11 cellular contexts compared by ENCODE assay signal in genomic region chr10:102631525-102632393, GRCh38. TPM values are rescaled to one million over a fixed set of nuclear protein-coding genes. Genes with fewer than 3 reads are reported as not detected.
DNase-seq lines count a peak whose midpoint lies in the region; ATAC-seq and TF ChIP-seq lines count a peak whose summit lies in the region.
"Had no signal": no experiment of that assay in that cellular context is flagged by ENCODE, and none has a peak within 500 bp of the region (broad histone marks: within the 10 kb centered on the region; RNA-seq: fewer than 3 reads in every experiment).

No MANE protein-coding gene starts in this region.

- WGBS in stomach, 5 donors, result 90 to 94% (median 93%) methylated on average over 10 of the region's 10 CpGs

- no peak overlapping the region for H3K4me3 ChIP-seq in stomach
- H3K4me3 ChIP-seq: testis had no signal

- peaks cover 6 to 29% (median 14%) of the 10 kb centered on the region in 4 donors for H3K36me3 ChIP-seq in stomach

- H3K4me1 ChIP-seq in stomach, result peaks cover 40 to 77% (median 60%) of the 10 kb centered on the region in 4 donors

- H3K9me3 Mint-ChIP-seq in activated CD4-positive, alpha-beta T cell treated with anti-CD3 and anti-CD28 coated beads for 36 hours (ENCODE audit: low read depth), result no peaks in the 10 kb centered on the region
- no peaks in the 10 kb centered on the region for H3K9me3 Mint-ChIP-seq in activated T-helper 1 cell treated with anti-CD3 and anti-CD28 coated beads, Interleukin-12 subunit alpha, Interleukin-12 subunit beta, Interleukin-2, Interleukin-4 antibody, amounts not matched to agents 30 ng/mL and 10 ng/mL and 1 ng/mL, durations not matched to agents 14 hours and 24 hours and 36 hours
- no peaks in the 10 kb centered on the region for H3K9me3 Mint-ChIP-seq in stimulated activated effector memory CD8-positive, alpha-beta T cell treated with anti-CD3 and anti-CD28 coated beads, Interleukin-12 subunit alpha, Interleukin-12 subunit beta, amount 100 ng/mL, for 72 hours

- no peaks in the 10 kb centered on the region for H3K9me3 ChIP-seq in stomach
- H3K9me3 ChIP-seq: testis had no signal

- intact Hi-C loops in activated CD4-positive, alpha-beta T cell treated with anti-CD3 and anti-CD28 coated beads for 36 hours (cut with DNase I, micrococcal nuclease), result loop anchor here in 1 of 2 experiments (2.0 to 5.0 kb wide), 2 partner anchors 15 to 1046 kb away; no protein-coding TSS in a partner anchor
- intact Hi-C loops in activated T-helper 1 cell treated with anti-CD3 and anti-CD28 coated beads, Interleukin-12 subunit alpha, Interleukin-12 subunit beta, Interleukin-2, Interleukin-4 antibody, amounts not matched to agents 30 ng/mL and 10 ng/mL and 1 ng/mL, durations not matched to agents 14 hours and 24 hours and 36 hours (cut with micrococcal nuclease), result no loop called here
- intact Hi-C loops in stomach (cut with DNase I; ENCODE audit: low total_unique reads), result no loop called here

- no peak for ATAC-seq in activated CD4-positive, alpha-beta T cell treated with anti-CD3 and anti-CD28 coated beads for 36 hours
- no peak for ATAC-seq in stimulated activated effector memory CD8-positive, alpha-beta T cell treated with anti-CD3 and anti-CD28 coated beads, Interleukin-12 subunit alpha, Interleukin-12 subunit beta, amount 100 ng/mL, for 72 hours
- no peak for ATAC-seq in GM18498 (IDR thresholded peaks at IDR 0.05; ENCODE audit: unreplicated experiment)

- no peak for DNase-seq in activated CD4-positive, alpha-beta T cell treated with anti-CD3 and anti-CD28 coated beads for 36 hours
- DNase-seq in activated CD4-positive, alpha-beta T cell treated with anti-CD3 and anti-CD28 coated beads for 1 hour, result no peak
- no peak for DNase-seq in activated T-helper 1 cell treated with anti-CD3 and anti-CD28 coated beads, Interleukin-12 subunit alpha, Interleukin-12 subunit beta, Interleukin-2, Interleukin-4 antibody, amounts not matched to agents 30 ng/mL and 10 ng/mL and 1 ng/mL, durations not matched to agents 14 hours and 24 hours and 36 hours (ENCODE audit: low spot score)
- no peak for DNase-seq in stimulated activated effector memory CD8-positive, alpha-beta T cell treated with anti-CD3 and anti-CD28 coated beads, Interleukin-12 subunit alpha, Interleukin-12 subunit beta, amount 100 ng/mL, for 72 hours (ENCODE audit: low spot score in 2 of 2)
- DNase-seq in activated CD4-positive, CD25-positive, alpha-beta regulatory T cell treated with anti-CD3 and anti-CD28 coated beads, Interleukin-2, amount 50 U/mL, for 72 hours, result no peak
- DNase-seq in stomach, result no peak
- DNase-seq: activated gamma-delta T cell treated with Interleukin-2 at 50 U/mL for 16 hours; stimulated activated CD4-positive, alpha-beta T cell treated with anti-CD3 and anti-CD28 coated beads, Interleukin-4, amount 100 ng/mL, for 1 hour had no signal

- TF ChIP-seq POLR2A in stomach (IDR thresholded peaks at IDR 0.05), result no peak

- H3K27me3 Mint-ChIP-seq in activated CD4-positive, alpha-beta T cell treated with anti-CD3 and anti-CD28 coated beads for 36 hours, result no peaks in the 10 kb centered on the region
- H3K27me3 Mint-ChIP-seq in activated T-helper 1 cell treated with anti-CD3 and anti-CD28 coated beads, Interleukin-12 subunit alpha, Interleukin-12 subunit beta, Interleukin-2, Interleukin-4 antibody, amounts not matched to agents 30 ng/mL and 10 ng/mL and 1 ng/mL, durations not matched to agents 14 hours and 24 hours and 36 hours (ENCODE audit: insufficient read depth), result no peaks in the 10 kb centered on the region

- POLR2A ChIA-PET in activated CD4-positive, alpha-beta T cell treated with anti-CD3 and anti-CD28 coated beads for 36 hours (lab: Charles Lee), result interaction anchor here (0.6 kb wide), 1 partner anchor 17 kb away, joined by 6 read pairs; no protein-coding TSS in a partner anchor

- TF ChIP-seq CTCF in stomach (IDR thresholded peaks at IDR 0.05), result no peak

- H3K27ac ChIP-seq in layer of hippocampus (ENCODE audit: low read depth, low read length) (peak overlapping the region; percentile 71), stomach (peak overlapping the region in 2 of 5 donors; percentile 73 to 77)

- H3K4me1 Mint-ChIP-seq in activated CD4-positive, alpha-beta T cell treated with anti-CD3 and anti-CD28 coated beads for 36 hours, result peaks cover 51% of the 10 kb centered on the region
- H3K4me1 Mint-ChIP-seq in activated T-helper 1 cell treated with anti-CD3 and anti-CD28 coated beads, Interleukin-12 subunit alpha, Interleukin-12 subunit beta, Interleukin-2, Interleukin-4 antibody, amounts not matched to agents 30 ng/mL and 10 ng/mL and 1 ng/mL, durations not matched to agents 14 hours and 24 hours and 36 hours (ENCODE audit: low read depth), result peaks cover 44% of the 10 kb centered on the region
- peaks cover 43% of the 10 kb centered on the region for H3K4me1 Mint-ChIP-seq in stimulated activated effector memory CD8-positive, alpha-beta T cell treated with anti-CD3 and anti-CD28 coated beads, Interleukin-12 subunit alpha, Interleukin-12 subunit beta, amount 100 ng/mL, for 72 hours

- TF ChIP-seq EP300 in stomach (IDR thresholded peaks at IDR 0.05), result no peak

- H3K27me3 ChIP-seq in layer of hippocampus (ENCODE audit: control insufficient read depth, insufficient read depth, low read length), result no peaks in the 10 kb centered on the region
- no peaks in the 10 kb centered on the region for H3K27me3 ChIP-seq in stomach
- H3K27me3 ChIP-seq: testis had no signal

- no peaks in the 10 kb centered on the region for H3K36me3 Mint-ChIP-seq in activated CD4-positive, alpha-beta T cell treated with anti-CD3 and anti-CD28 coated beads for 36 hours (ENCODE audit: low read depth)
- peaks cover 4% of the 10 kb centered on the region for H3K36me3 Mint-ChIP-seq in activated T-helper 1 cell treated with anti-CD3 and anti-CD28 coated beads, Interleukin-12 subunit alpha, Interleukin-12 subunit beta, Interleukin-2, Interleukin-4 antibody, amounts not matched to agents 30 ng/mL and 10 ng/mL and 1 ng/mL, durations not matched to agents 14 hours and 24 hours and 36 hours (ENCODE audit: low read depth)
- no peaks in the 10 kb centered on the region for H3K36me3 Mint-ChIP-seq in stimulated activated effector memory CD8-positive, alpha-beta T cell treated with anti-CD3 and anti-CD28 coated beads, Interleukin-12 subunit alpha, Interleukin-12 subunit beta, amount 100 ng/mL, for 72 hours

- CTCF ChIA-PET in activated CD4-positive, alpha-beta T cell treated with anti-CD3 and anti-CD28 coated beads for 36 hours (lab: Charles Lee), result interaction anchor here (0.6 to 1.4 kb wide), 3 partner anchors 10 to 193 kb away, joined by 3 to 6 read pairs (median 3); no protein-coding TSS in a partner anchor

- peak overlapping the region; percentile 55 for H3K27ac Mint-ChIP-seq in activated CD4-positive, alpha-beta T cell treated with anti-CD3 and anti-CD28 coated beads for 36 hours
- H3K27ac Mint-ChIP-seq in activated T-helper 1 cell treated with anti-CD3 and anti-CD28 coated beads, Interleukin-12 subunit alpha, Interleukin-12 subunit beta, Interleukin-2, Interleukin-4 antibody, amounts not matched to agents 30 ng/mL and 10 ng/mL and 1 ng/mL, durations not matched to agents 14 hours and 24 hours and 36 hours, result peak overlapping the region; percentile 84
- H3K27ac Mint-ChIP-seq in stimulated activated effector memory CD8-positive, alpha-beta T cell treated with anti-CD3 and anti-CD28 coated beads, Interleukin-12 subunit alpha, Interleukin-12 subunit beta, amount 100 ng/mL, for 72 hours, result peak overlapping the region; percentile 62

- H3K4me3 Mint-ChIP-seq in activated CD4-positive, alpha-beta T cell treated with anti-CD3 and anti-CD28 coated beads for 36 hours, result no peak overlapping the region
- H3K4me3 Mint-ChIP-seq in activated T-helper 1 cell treated with anti-CD3 and anti-CD28 coated beads, Interleukin-12 subunit alpha, Interleukin-12 subunit beta, Interleukin-2, Interleukin-4 antibody, amounts not matched to agents 30 ng/mL and 10 ng/mL and 1 ng/mL, durations not matched to agents 14 hours and 24 hours and 36 hours, result no peak overlapping the region
- H3K4me3 Mint-ChIP-seq in stimulated activated effector memory CD8-positive, alpha-beta T cell treated with anti-CD3 and anti-CD28 coated beads, Interleukin-12 subunit alpha, Interleukin-12 subunit beta, amount 100 ng/mL, for 72 hours, result peak overlapping the region; percentile 44

RNA-seq across cellular contexts. Expression of gene TRIM8, which starts 12.5 kb away (rescaled TPM):
- total RNA-seq in activated CD4-positive, alpha-beta T cell treated with anti-CD3 and anti-CD28 coated beads for 36 hours, result 10 to 100 TPM; 37.8 to 39.1 TPM
- total RNA-seq in activated T-helper 1 cell treated with anti-CD3 and anti-CD28 coated beads, Interleukin-12 subunit alpha, Interleukin-12 subunit beta, Interleukin-2, Interleukin-4 antibody, amounts not matched to agents 30 ng/mL and 10 ng/mL and 1 ng/mL, durations not matched to agents 14 hours and 24 hours and 36 hours, result 108 and 111 TPM in 2 replicates
- total RNA-seq in stomach, result 100 to 1,000 TPM in 3 of 5 donors, 10 to 100 TPM in 2; 40.0 to 253 (median 149) TPM
- polyA plus RNA-seq in stomach, result 10 to 100 TPM; 45.6 to 83.2 (median 68.4) TPM
